25 cellular contexts compared by ENCODE assay signal in genomic region chr3:197350446-197350845, GRCh38.
"Had no signal": no experiment of that assay in that cellular context is flagged by ENCODE, and none has a peak within 500 bp of the region (broad histone marks: within the 10 kb centered on the region; RNA-seq: fewer than 3 reads in every experiment).

No MANE protein-coding gene starts in this region.

- H3K4me1 ChIP-seq: pancreas had no signal

- DNase-seq: effector memory CD4-positive, alpha-beta T cell; erythroblast; esophagus squamous epithelium; foreskin melanocyte; head of caudate nucleus; kidney; mucosa of descending colon; naive B cell; pancreas; stimulated activated CD4-positive, alpha-beta T cell treated with anti-CD3 and anti-CD28 coated beads, Interleukin-2, amount 100 ng/mL, for 24 hours; stimulated activated CD4-positive, alpha-beta T cell treated with anti-CD3 and anti-CD28 coated beads, Interleukin-4, amount 100 ng/mL, for 24 hours; stimulated activated naive CD4-positive, alpha-beta T cell treated with Interleukin-2 at 50 U/mL for 16 hours; stomach; upper lobe of left lung; uterus had no signal

- ATAC-seq: left lobe of liver; mucosa of descending colon; natural killer cell treated with Interleukin-12 subunit alpha and Interleukin-12 subunit beta and Interleukin-15 and Interleukin-18, amount 100 ng/mL, for 72 hours; pancreas; sciatic nerve; stimulated activated effector memory CD8-positive, alpha-beta T cell treated with anti-CD3 and anti-CD28 coated beads, Interleukin-12 subunit alpha, Interleukin-12 subunit beta, amount 100 ng/mL, for 72 hours had no signal

- H3K27me3 ChIP-seq: esophagus squamous epithelium, pancreas, stomach, tibial nerve, upper lobe of left lung, uterus had no signal

- H3K4me2 ChIP-seq: smooth muscle cell had no signal

- H3K4me3 ChIP-seq: esophagus squamous epithelium, lung, mucosa of descending colon, pancreas, smooth muscle cell, stomach, thoracic aorta, tibial nerve, upper lobe of left lung, uterus had no signal

- H3K9me3 ChIP-seq: esophagus squamous epithelium, mucosa of descending colon, neutrophil, pancreas, stomach, thoracic aorta, tibial nerve, upper lobe of left lung, uterus had no signal

- FAIRE-seq: colon, kidney, pancreas had no signal

- H3K27ac ChIP-seq: esophagus squamous epithelium, neutrophil, pancreas, stomach, thoracic aorta, tibial nerve, upper lobe of left lung, uterus had no signal

- H3K36me3 ChIP-seq: esophagus squamous epithelium, neutrophil, pancreas, stomach, thoracic aorta, tibial nerve, upper lobe of left lung, uterus had no signal
